In genomic region chr7:39592586-39592985, GRCh38 we compare ENCODE assay signal across 9 cellular contexts. TPM values are rescaled to one million over a fixed set of nuclear protein-coding genes. Genes with fewer than 3 reads are reported as not detected.
A peak's percentile ranks its signal among the peaks of the same experiment; 100 is the strongest.
DNase-seq lines count a peak whose midpoint lies in the region; ATAC-seq and TF ChIP-seq lines count a peak whose summit lies in the region.
"Had no signal": no experiment of that assay in that cellular context is flagged by ENCODE, and none has a peak within 500 bp of the region (broad histone marks: within the 10 kb centered on the region; RNA-seq: fewer than 3 reads in every experiment).

No MANE protein-coding gene starts in this region.

- peaks cover 20% of the 10 kb centered on the region for H3K4me1 ChIP-seq in MM.1S (ENCODE audit: low read length)

- H3K4me2 ChIP-seq in MM.1S (ENCODE audit: low read depth, low read length), result peak overlapping the region; percentile 0; the same call in 1 of the 2 replicates

- H3K36me3 ChIP-seq in MM.1S (replicated peaks; ENCODE audit: insufficient read depth, low read length), result no peaks in the 10 kb centered on the region
- no peaks in the 10 kb centered on the region for H3K36me3 ChIP-seq in MG63

- H3K4me3 ChIP-seq in MM.1S (ENCODE audit: low read length), result no peak overlapping the region
- H3K4me3 ChIP-seq in astrocyte of the cerebellum (ENCODE audit: low read depth, low read length), result no peak overlapping the region
- no peak overlapping the region for H3K4me3 ChIP-seq in MG63

- ATAC-seq in HG02642 (IDR thresholded peaks at IDR 0.05; ENCODE audit: poor library complexity, unreplicated experiment) (no peak), esophagus mucosa (no peak)

- DNase-seq in EL (peak; percentile 53), MM.1S (no peak), astrocyte of the cerebellum (ENCODE audit: low read depth) (peak; percentile 49), lung microvascular endothelial cell (ENCODE audit: low read depth in 2 of 2) (peak; percentile 70 to 88), MG63 (no peak)
- no peak for DNase-seq in stimulated activated CD4-positive, alpha-beta T cell treated with anti-CD3 and anti-CD28 coated beads, Interleukin-4, amount 100 ng/mL, for 4 hours
- DNase-seq: cerebellar nuclear complex had no signal

- H3K27ac ChIP-seq in MM.1S (ENCODE audit: low read length), result peak overlapping the region; percentile 8; the same call in 1 of the 2 replicates

- no peak overlapping the region for H3K9ac ChIP-seq in MM.1S (ENCODE audit: low read length)

- no peak overlapping the region for H2AFZ ChIP-seq in MM.1S (ENCODE audit: low read length)

- H4K20me1 ChIP-seq in MM.1S (ENCODE audit: insufficient read depth, low read length), result no peaks in the 10 kb centered on the region

- H3K9me3 ChIP-seq in MM.1S (replicated peaks; ENCODE audit: insufficient read depth, low read length) (no peaks in the 10 kb centered on the region), MG63 (no peaks in the 10 kb centered on the region)

- TF ChIP-seq CTCF in MM.1S (IDR thresholded peaks at IDR 0.05; ENCODE audit: low read length) (no peak), astrocyte of the cerebellum (IDR thresholded peaks at IDR 0.05; ENCODE audit: low read depth, low read length, missing control alignments) (no peak)

- no peaks in the 10 kb centered on the region for H3K79me2 ChIP-seq in MM.1S (ENCODE audit: low read length)

- in situ Hi-C loops in astrocyte of the cerebellum (cut with HindIII; ENCODE audit: low sequenced_read_pairs), result no loop called here

- no peaks in the 10 kb centered on the region for H3K9me2 ChIP-seq in MM.1S (replicated peaks; ENCODE audit: insufficient read depth, low read length)

- H3F3A ChIP-seq in MM.1S (ENCODE audit: insufficient read depth, low read length), result peaks cover 10% of the 10 kb centered on the region; the same call in 1 of the 2 replicates

- H3K27me3 ChIP-seq in MM.1S (replicated peaks; ENCODE audit: insufficient read depth, low read length) (no peaks in the 10 kb centered on the region), MG63 (no peaks in the 10 kb centered on the region)

RNA-seq across cellular contexts. Expression of gene YAE1, which starts 26.4 kb away (rescaled TPM):
- total RNA-seq in lung microvascular endothelial cell (13.1 and 18.3 TPM in 2 replicates), esophagus mucosa (12.0 TPM)
- total RNA-seq in MG63 (2014; rRNA removed; shearing (Covaris generic); ENCODE audit: low replicate concordance), result 23.2 and 26.3 TPM in 2 replicates

RNA-seq across cellular contexts. Expression of gene RALA, which starts 30.8 kb away (rescaled TPM):
- total RNA-seq in lung microvascular endothelial cell (25.8 and 36.8 TPM in 2 replicates), esophagus mucosa (48.2 TPM)
- total RNA-seq in MG63 (2014; rRNA removed; shearing (Covaris generic); ENCODE audit: low replicate concordance), result 14.7 and 31.1 TPM in 2 replicates

Comparison
In these comparisons a context has a peak if more than half of its experiments do, and no peak if none do; other contexts are left out.
1. DNase-seq: peak in EL (single experiment), astrocyte of the cerebellum (single experiment) and lung microvascular endothelial cell (2 of 2); none in MM.1S (single experiment), stimulated activated CD4-positive, alpha-beta T cell treated with anti-CD3 and anti-CD28 coated beads, Interleukin-4, amount 100 ng/mL, for 4 hours (0 of 2) and MG63 (single experiment).